In the genomic region with DNA sequence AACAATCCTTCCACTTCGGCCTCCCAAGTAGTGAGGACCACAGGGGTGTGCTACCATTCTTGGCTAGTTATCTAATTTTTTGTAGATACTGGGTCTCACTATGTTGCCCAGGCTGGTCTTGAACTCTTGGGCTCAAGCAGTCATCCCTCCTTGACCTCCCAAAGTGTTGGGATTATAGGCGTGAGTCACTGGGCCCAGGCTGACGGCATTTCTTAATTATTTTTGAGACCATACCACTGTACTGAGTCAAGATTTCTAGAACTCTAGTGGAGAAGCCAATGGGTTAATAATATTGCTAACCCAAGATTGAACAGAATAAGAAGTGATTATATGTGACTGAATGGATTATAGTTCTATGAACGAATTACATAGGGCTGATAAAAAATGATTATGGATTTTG, we compare ENCODE assay signal across 28 cellular contexts.
"Had no signal": no experiment of that assay in that cellular context is flagged by ENCODE, and none has a peak within 500 bp of the region (broad histone marks: within the 10 kb centered on the region; RNA-seq: fewer than 3 reads in every experiment).

No MANE protein-coding gene starts in this region.

- H3K4me3 ChIP-seq: colonic mucosa, heart right ventricle, lower lobe of right lung, prostate gland, right atrium auricular region, smooth muscle cell, stomach, tibial artery had no signal

- H3K9me3 Mint-ChIP-seq: nephron progenitor cell; stimulated activated effector memory CD8-positive, alpha-beta T cell treated with anti-CD3 and anti-CD28 coated beads, Interleukin-12 subunit alpha, Interleukin-12 subunit beta, amount 100 ng/mL, for 72 hours; type B pancreatic cell had no signal

- ATAC-seq: esophagus mucosa; heart right ventricle; left ventricle myocardium superior; lower lobe of right lung; naive thymus-derived CD8-positive, alpha-beta T cell; sciatic nerve; stimulated activated effector memory CD8-positive, alpha-beta T cell treated with anti-CD3 and anti-CD28 coated beads, Interleukin-12 subunit alpha, Interleukin-12 subunit beta, amount 100 ng/mL, for 72 hours had no signal

- H3K4me1 ChIP-seq: colonic mucosa, heart right ventricle, lower lobe of right lung, prostate gland, right atrium auricular region, stomach had no signal

- H3K9me3 ChIP-seq: colonic mucosa, heart right ventricle, lower lobe of right lung, prostate gland, right atrium auricular region, stomach, tibial artery had no signal

- H3K36me3 ChIP-seq: colonic mucosa, heart right ventricle, lower lobe of right lung, prostate gland, right atrium auricular region, stomach, tibial artery had no signal

- H3K27me3 ChIP-seq: colonic mucosa, heart right ventricle, right atrium auricular region, stomach, tibial artery had no signal

- H3K4me1 Mint-ChIP-seq: endodermal cell; naive thymus-derived CD8-positive, alpha-beta T cell; stimulated activated effector memory CD8-positive, alpha-beta T cell treated with anti-CD3 and anti-CD28 coated beads, Interleukin-12 subunit alpha, Interleukin-12 subunit beta, amount 100 ng/mL, for 72 hours had no signal

- DNase-seq: colonic mucosa; effector CD8-positive, alpha-beta T cell; endodermal cell; foreskin fibroblast; glutamatergic neuron; heart right ventricle; hippocampal formation; islet precursor cell; kidney glomerular epithelial cell; left ventricle myocardium superior; lower lobe of right lung; naive thymus-derived CD8-positive, alpha-beta T cell; nephron progenitor cell; nucleus accumbens; stimulated activated CD4-positive, alpha-beta T cell treated with anti-CD3 and anti-CD28 coated beads, Interleukin-2, amount 100 ng/mL, for 24 hours; stimulated activated CD4-positive, alpha-beta T cell treated with anti-CD3 and anti-CD28 coated beads, Interleukin-4, amount 100 ng/mL, for 24 hours; stimulated activated naive CD4-positive, alpha-beta T cell treated with Interleukin-2 at 50 U/mL for 16 hours; stomach; tibial artery had no signal

- H3K27ac ChIP-seq: colonic mucosa, epithelial cell of prostate, heart right ventricle, lower lobe of right lung, prostate gland, right atrium auricular region, stomach, tibial artery had no signal

- H3K36me3 Mint-ChIP-seq: naive thymus-derived CD8-positive, alpha-beta T cell; stimulated activated effector memory CD8-positive, alpha-beta T cell treated with anti-CD3 and anti-CD28 coated beads, Interleukin-12 subunit alpha, Interleukin-12 subunit beta, amount 100 ng/mL, for 72 hours; type B pancreatic cell had no signal

- H3K4me3 Mint-ChIP-seq: dendritic cell treated with granulocyte-macrophage colony-stimulating factor and Interleukin-4, amounts not matched to agents 40 ng/mL and 50 ng/mL, for 4 days; endodermal cell; naive thymus-derived CD8-positive, alpha-beta T cell; nephron progenitor cell; stimulated activated effector memory CD8-positive, alpha-beta T cell treated with anti-CD3 and anti-CD28 coated beads, Interleukin-12 subunit alpha, Interleukin-12 subunit beta, amount 100 ng/mL, for 72 hours; type B pancreatic cell had no signal

- H3K27ac Mint-ChIP-seq: dendritic cell treated with granulocyte-macrophage colony-stimulating factor and Interleukin-4, amounts not matched to agents 40 ng/mL and 50 ng/mL, for 4 days; endodermal cell; naive thymus-derived CD8-positive, alpha-beta T cell; nephron progenitor cell; stimulated activated effector memory CD8-positive, alpha-beta T cell treated with anti-CD3 and anti-CD28 coated beads, Interleukin-12 subunit alpha, Interleukin-12 subunit beta, amount 100 ng/mL, for 72 hours; type B pancreatic cell had no signal

- H3K27me3 Mint-ChIP-seq: type B pancreatic cell had no signal
